16 cellular contexts compared by ENCODE assay signal in the genomic region with DNA sequence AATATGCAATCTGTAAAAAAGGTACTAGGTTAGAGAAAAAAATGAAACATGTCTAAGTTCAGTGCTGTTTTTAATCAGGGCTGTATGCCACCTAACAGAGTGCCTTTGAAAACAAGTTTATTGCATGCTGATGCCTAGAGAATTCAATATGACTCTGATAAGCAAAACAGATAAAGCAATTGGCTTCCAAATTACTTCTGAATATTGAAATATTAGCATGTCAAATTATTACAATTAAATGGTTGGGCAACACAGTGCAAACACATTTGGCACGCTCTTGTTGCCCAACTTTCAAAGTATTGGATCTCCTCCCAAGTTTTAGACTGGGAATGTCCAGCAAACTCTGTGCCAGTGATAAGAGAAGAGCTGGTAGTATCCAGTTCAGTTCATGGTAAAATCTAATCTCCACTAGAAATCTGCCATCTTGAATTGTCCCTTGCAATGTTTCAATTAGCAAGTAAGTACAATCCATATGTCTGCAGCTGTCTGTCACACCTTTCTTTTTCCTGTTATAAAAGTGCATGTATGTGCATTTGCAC.
"Had no signal": no experiment of that assay in that cellular context is flagged by ENCODE, and none has a peak within 500 bp of the region (broad histone marks: within the 10 kb centered on the region; RNA-seq: fewer than 3 reads in every experiment).

No MANE protein-coding gene starts in this region.

- H3K27me3 ChIP-seq: neutrophil, suprapubic skin had no signal

- H3K4me3 ChIP-seq: mucosa of descending colon, SK-N-MC, smooth muscle cell, suprapubic skin had no signal

- H3K9me3 Mint-ChIP-seq: activated naive CD4-positive, alpha-beta T cell treated with anti-CD3 and anti-CD28 coated beads for 36 hours; effector memory CD8-positive, alpha-beta T cell; stimulated activated naive CD8-positive, alpha-beta T cell treated with anti-CD3 and anti-CD28 coated beads, Interleukin-15, Interleukin-2, amounts not matched to agents 100 ng/mL and 50 ng/mL, for 24 hours had no signal

- H3K4me3 Mint-ChIP-seq: activated CD4-positive, alpha-beta T cell treated with anti-CD3 and anti-CD28 coated beads for 36 hours; activated naive CD4-positive, alpha-beta T cell treated with anti-CD3 and anti-CD28 coated beads for 36 hours; effector memory CD8-positive, alpha-beta T cell; stimulated activated naive CD8-positive, alpha-beta T cell treated with anti-CD3 and anti-CD28 coated beads, Interleukin-15, Interleukin-2, amounts not matched to agents 100 ng/mL and 50 ng/mL, for 24 hours had no signal

- ATAC-seq: activated CD4-positive, alpha-beta T cell treated with anti-CD3 and anti-CD28 coated beads for 36 hours; effector memory CD8-positive, alpha-beta T cell; mucosa of descending colon; naive thymus-derived CD4-positive, alpha-beta T cell had no signal

- DNase-seq: activated CD4-positive, alpha-beta T cell treated with anti-CD3 and anti-CD28 coated beads for 36 hours; activated CD8-positive, alpha-beta memory T cell treated with anti-CD3 and anti-CD28 coated beads, Interleukin-2, amount 50 U/mL, for 48 hours; activated naive CD4-positive, alpha-beta T cell treated with anti-CD3 and anti-CD28 coated beads for 36 hours; dermis blood vessel endothelial cell; effector memory CD8-positive, alpha-beta T cell; head of caudate nucleus; mucosa of descending colon; naive thymus-derived CD4-positive, alpha-beta T cell; right cardiac atrium; T-helper 1 cell; trophoblast cell had no signal

- H3K4me1 ChIP-seq: suprapubic skin had no signal

- H3K27ac ChIP-seq: neutrophil, SK-N-MC, suprapubic skin had no signal

- H3K36me3 ChIP-seq: neutrophil had no signal

- H3K9me3 ChIP-seq: mucosa of descending colon, neutrophil, suprapubic skin had no signal

- H3K27me3 Mint-ChIP-seq: activated CD4-positive, alpha-beta T cell treated with anti-CD3 and anti-CD28 coated beads for 36 hours; effector memory CD8-positive, alpha-beta T cell; naive thymus-derived CD4-positive, alpha-beta T cell; stimulated activated naive CD8-positive, alpha-beta T cell treated with anti-CD3 and anti-CD28 coated beads, Interleukin-15, Interleukin-2, amounts not matched to agents 100 ng/mL and 50 ng/mL, for 24 hours had no signal

- H3K27ac Mint-ChIP-seq: activated CD4-positive, alpha-beta T cell treated with anti-CD3 and anti-CD28 coated beads for 36 hours; activated naive CD4-positive, alpha-beta T cell treated with anti-CD3 and anti-CD28 coated beads for 36 hours; effector memory CD8-positive, alpha-beta T cell had no signal
